23 cellular contexts compared by ENCODE assay signal in genomic region chr5:9817819-9818218, GRCh38.
DNase-seq lines count a peak whose midpoint lies in the region; ATAC-seq and TF ChIP-seq lines count a peak whose summit lies in the region.
"Had no signal": no experiment of that assay in that cellular context is flagged by ENCODE, and none has a peak within 500 bp of the region (broad histone marks: within the 10 kb centered on the region; RNA-seq: fewer than 3 reads in every experiment).

No MANE protein-coding gene starts in this region.

- TF ChIP-seq CTCF in nephron progenitor cell (IDR thresholded peaks at IDR 0.05) (no peak), body of pancreas (IDR thresholded peaks at IDR 0.05) (no peak)

- intact Hi-C loops in Right ventricle myocardium superior (cut with DNase I) (no loop called here), right cardiac atrium (cut with DNase I) (no loop called here), left ventricle myocardium superior (cut with micrococcal nuclease) (no loop called here), cardiac septum (cut with DNase I) (no loop called here), body of pancreas (cut with DNase I) (no loop called here)

- peaks cover 45% of the 10 kb centered on the region for H3K4me1 Mint-ChIP-seq in nephron progenitor cell
- H3K4me1 Mint-ChIP-seq: CD14-positive monocyte; CD8-positive, alpha-beta memory T cell had no signal

- peak overlapping the region; percentile 27 for H3K27ac Mint-ChIP-seq in nephron progenitor cell
- H3K27ac Mint-ChIP-seq: CD4-positive, alpha-beta memory T cell; CD4-positive, CD25-positive, alpha-beta regulatory T cell; CD8-positive, alpha-beta memory T cell had no signal

- peaks cover 5% of the 10 kb centered on the region for H3K27me3 Mint-ChIP-seq in nephron progenitor cell (ENCODE audit: low read depth, poor library complexity)
- H3K27me3 Mint-ChIP-seq: CD4-positive, alpha-beta memory T cell; CD4-positive, CD25-positive, alpha-beta regulatory T cell; CD8-positive, alpha-beta memory T cell had no signal

- H3K4me3 ChIP-seq in right cardiac atrium (ENCODE audit: low read length) (no peak overlapping the region), body of pancreas (no peak overlapping the region)
- H3K4me3 ChIP-seq: BLaER1, GM12878 had no signal

- H3K4me3 Mint-ChIP-seq in nephron progenitor cell: no peak overlapping the region
- H3K4me3 Mint-ChIP-seq: CD14-positive monocyte; CD4-positive, alpha-beta memory T cell; CD4-positive, CD25-positive, alpha-beta regulatory T cell; CD8-positive, alpha-beta memory T cell had no signal

- TF ChIP-seq POLR2A in body of pancreas (IDR thresholded peaks at IDR 0.05): no peak

- H3K9me3 ChIP-seq in right cardiac atrium (ENCODE audit: control insufficient read depth, low read length) (peaks cover 2% of the 10 kb centered on the region), body of pancreas (no peaks in the 10 kb centered on the region)
- H3K9me3 ChIP-seq: BE2C, BLaER1 had no signal

- H3K27ac ChIP-seq in right cardiac atrium (ENCODE audit: low read length) (no peak overlapping the region), body of pancreas (no peak overlapping the region)
- H3K27ac ChIP-seq: BLaER1 had no signal

- no peaks in the 10 kb centered on the region for H3K4me1 ChIP-seq in right cardiac atrium (ENCODE audit: control insufficient read depth, insufficient read depth, low read length)
- H3K4me1 ChIP-seq in body of pancreas: no peaks in the 10 kb centered on the region
- H3K4me1 ChIP-seq: BE2C, BLaER1 had no signal

- DNase-seq in Right ventricle myocardium superior (no peak), right cardiac atrium (no peak), left ventricle myocardium superior (no peak), cardiac septum (ENCODE audit: low spot score) (no peak), nephron progenitor cell (no peak), body of pancreas (no peak)
- DNase-seq: 8988T; ACHN; BE2C; C1 segment of cervical spinal cord; CD4-positive, alpha-beta memory T cell; CD4-positive, CD25-positive, alpha-beta regulatory T cell; CD8-positive, alpha-beta memory T cell; COR-L47; DMS 273 treated with DMSO at 0.1 percent for 48 hours; DMS153; DMS79; DND-41; EL; GDM1 had no signal

- WGBS in right cardiac atrium: 58% methylated on average over 4 of the region's 4 CpGs
- 67 to 72% methylated on average over 4 of the region's 4 CpGs for WGBS in body of pancreas, 2 donors

- H3K27me3 ChIP-seq in right cardiac atrium (ENCODE audit: control insufficient read depth, insufficient read depth) (no peaks in the 10 kb centered on the region), body of pancreas (no peaks in the 10 kb centered on the region)
- H3K27me3 ChIP-seq: BE2C, BLaER1 had no signal

- H3K9me3 Mint-ChIP-seq in nephron progenitor cell: no peaks in the 10 kb centered on the region

- peak; percentile 48 for ATAC-seq in Right ventricle myocardium superior (ENCODE audit: poor library complexity)
- no peak for ATAC-seq in right cardiac atrium
- peak; percentile 52 for ATAC-seq in left ventricle myocardium superior
- ATAC-seq in body of pancreas: no peak
- ATAC-seq: GM12878 had no signal

- no peaks in the 10 kb centered on the region for H3K36me3 Mint-ChIP-seq in nephron progenitor cell (ENCODE audit: low read depth)
- H3K36me3 Mint-ChIP-seq: CD14-positive monocyte; CD4-positive, alpha-beta memory T cell; CD4-positive, CD25-positive, alpha-beta regulatory T cell; CD8-positive, alpha-beta memory T cell had no signal

- H3K36me3 ChIP-seq in body of pancreas (replicated peaks in 1 of 2; ENCODE audit: insufficient read depth in 1 of 2, low read depth in 2 of 2): no peaks in the 10 kb centered on the region
- H3K36me3 ChIP-seq: BE2C, BLaER1 had no signal

Comparison
In these comparisons a context has a peak if more than half of its experiments do, and no peak if none do; other contexts are left out.
1. ATAC-seq: peak in Right ventricle myocardium superior (single experiment) and left ventricle myocardium superior (single experiment); none in right cardiac atrium (0 of 2) and body of pancreas (single experiment).